ENCODE assay signal across 17 cellular contexts in the genomic region with DNA sequence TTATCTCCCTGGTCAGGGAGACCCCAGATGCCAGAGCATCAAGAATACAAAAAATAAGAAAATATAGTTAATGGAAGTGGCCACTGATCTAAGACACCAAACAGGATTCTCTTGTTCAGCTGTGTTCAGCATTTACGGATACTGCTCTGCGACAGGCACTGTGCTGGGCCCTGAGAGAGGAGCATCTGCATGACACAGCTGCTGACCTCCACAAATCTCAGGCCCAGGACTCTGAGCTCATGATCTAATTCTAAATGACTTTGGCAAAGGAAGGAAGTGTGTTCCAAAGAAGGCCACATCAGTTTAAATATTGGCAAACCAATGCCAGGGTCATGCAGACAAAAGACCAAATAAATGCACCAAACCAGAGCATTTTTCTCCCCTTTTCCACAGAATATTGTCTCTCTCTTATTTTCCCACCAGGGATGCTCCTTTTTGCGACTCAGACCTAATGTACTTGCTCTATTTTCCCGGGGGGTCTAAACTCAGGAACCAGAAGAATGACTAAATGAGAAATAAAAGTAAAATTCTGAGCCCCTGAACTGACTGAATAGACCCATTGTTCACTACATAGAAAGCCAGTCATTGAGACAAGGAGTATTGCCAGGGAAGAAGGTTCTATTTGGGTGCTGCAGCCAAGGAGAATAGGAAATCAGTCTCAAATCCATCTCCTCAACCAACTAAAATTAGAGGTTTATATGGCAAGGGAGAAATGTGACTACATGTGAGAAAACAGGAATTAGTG. TPM values are rescaled to one million over a fixed set of nuclear protein-coding genes. Genes with fewer than 3 reads are reported as not detected.
DNase-seq lines count a peak whose midpoint lies in the region; ATAC-seq and TF ChIP-seq lines count a peak whose summit lies in the region.
"Had no signal": no experiment of that assay in that cellular context is flagged by ENCODE, and none has a peak within 500 bp of the region (broad histone marks: within the 10 kb centered on the region; RNA-seq: fewer than 3 reads in every experiment).

No MANE protein-coding gene starts in this region.

- no peak for TF ChIP-seq CTCF in DOHH2 (IDR thresholded peaks at IDR 0.05; ENCODE audit: low read depth, low read length, poor library complexity, severe bottlenecking)

- H3K4me2 ChIP-seq in BLaER1 (no peak overlapping the region), DOHH2 (ENCODE audit: low read length) (no peak overlapping the region)

- no peaks in the 10 kb centered on the region for H3K9me2 ChIP-seq in DOHH2 (replicated peaks; ENCODE audit: control insufficient read depth, low read length)

- peaks cover 21 to 23% of the 10 kb centered on the region in 2 donors for H3K4me1 Mint-ChIP-seq in natural killer cell treated with Interleukin-12 subunit alpha and Interleukin-12 subunit beta and Interleukin-15 and Interleukin-18, amount 100 ng/mL, for 72 hours (ENCODE audit: low read depth in 2 of 2)

- peaks cover 11 to 15% of the 10 kb centered on the region in 2 donors for H3K27me3 Mint-ChIP-seq in natural killer cell treated with Interleukin-12 subunit alpha and Interleukin-12 subunit beta and Interleukin-15 and Interleukin-18, amount 100 ng/mL, for 72 hours

- ATAC-seq in natural killer cell treated with Interleukin-12 subunit alpha and Interleukin-12 subunit beta and Interleukin-15 and Interleukin-18, amount 100 ng/mL, for 72 hours = no peak
- ATAC-seq in GM18868 (IDR thresholded peaks at IDR 0.05; ENCODE audit: unreplicated experiment) (no peak), HG03442 (IDR thresholded peaks at IDR 0.05; ENCODE audit: unreplicated experiment) (no peak), GM19455 (IDR thresholded peaks at IDR 0.05; ENCODE audit: unreplicated experiment) (no peak)
- ATAC-seq: foreskin keratinocyte had no signal

- H3K27ac ChIP-seq in BLaER1 (no peak overlapping the region), DOHH2 (ENCODE audit: low read depth, low read length) (no peak overlapping the region), caudate nucleus (ENCODE audit: low read depth, low read length) (peak overlapping the region; percentile 67)
- H3K27ac ChIP-seq: foreskin keratinocyte had no signal

- H3K4me3 Mint-ChIP-seq in natural killer cell treated with Interleukin-12 subunit alpha and Interleukin-12 subunit beta and Interleukin-15 and Interleukin-18, amount 100 ng/mL, for 72 hours = peak overlapping the region; percentile 92

- no peak overlapping the region for H3K9ac ChIP-seq in BLaER1

- H3K36me3 ChIP-seq in BLaER1 (peaks cover 4% of the 10 kb centered on the region; the same call in 1 of the 2 replicates), DOHH2 (ENCODE audit: control insufficient read depth, low read length) (peaks cover 35% of the 10 kb centered on the region)
- H3K36me3 ChIP-seq: BE2C, prostate gland had no signal

- peak overlapping the region in 1 of 2 donors; percentile 77 for H3K27ac Mint-ChIP-seq in natural killer cell treated with Interleukin-12 subunit alpha and Interleukin-12 subunit beta and Interleukin-15 and Interleukin-18, amount 100 ng/mL, for 72 hours

- H3K27me3 ChIP-seq in BLaER1 (no peaks in the 10 kb centered on the region), DOHH2 (ENCODE audit: control insufficient read depth, low read length) (no peaks in the 10 kb centered on the region)
- H3K27me3 ChIP-seq: BE2C, foreskin keratinocyte had no signal

- H3K36me3 Mint-ChIP-seq in natural killer cell treated with Interleukin-12 subunit alpha and Interleukin-12 subunit beta and Interleukin-15 and Interleukin-18, amount 100 ng/mL, for 72 hours = peaks cover 23% of the 10 kb centered on the region

- peak in 18 of 61 donors; percentile 1 to 45 (median 7) for DNase-seq in caudate nucleus (lab: John Stamatoyannopoulos, UW)
- DNase-seq in natural killer cell treated with Interleukin-12 subunit alpha and Interleukin-12 subunit beta and Interleukin-15 and Interleukin-18, amount 100 ng/mL, for 72 hours (ENCODE audit: low spot score) = no peak
- DNase-seq in SK-N-DZ (ENCODE audit: low spot score) = no peak
- DNase-seq: activated CD4-positive, alpha-beta T cell treated with anti-CD3 and anti-CD28 coated beads, Interleukin-2, amount 50 U/mL, for 1 hour; activated gamma-delta T cell treated with Interleukin-2 at 50 U/mL for 16 hours; BE2C; effector memory CD4-positive, alpha-beta T cell; NCI-H187; NCI-H82; stimulated activated CD4-positive, alpha-beta T cell treated with anti-CD3 and anti-CD28 coated beads, Interleukin-12 subunit alpha, Interleukin-12 subunit beta, amount 100 ng/mL, for 4 hours had no signal

- H4K20me1 ChIP-seq in BLaER1 (peaks cover 11% of the 10 kb centered on the region; the same call in 1 of the 2 replicates), DOHH2 (ENCODE audit: control insufficient read depth, insufficient read depth, low read depth, low read length) (peaks cover 4% of the 10 kb centered on the region; the same call in 1 of the 2 replicates)

- H3K79me2 ChIP-seq in DOHH2 (ENCODE audit: control insufficient read depth, low read length) = peaks cover 43% of the 10 kb centered on the region

- H3F3A ChIP-seq in DOHH2 (ENCODE audit: control insufficient read depth, insufficient read depth) = 0 out of 2 replicates have a peak, but pooled peaks cover 4% of the 10 kb centered on the region

- H3K4me3 ChIP-seq in BLaER1 (peak overlapping the region; percentile 97; the same call in 1 of the 2 replicates), DOHH2 (ENCODE audit: low read length) (peak overlapping the region; percentile 99; the same call in 1 of the 2 replicates)
- H3K4me3 ChIP-seq: prostate gland had no signal

- H3K9me3 Mint-ChIP-seq in natural killer cell treated with Interleukin-12 subunit alpha and Interleukin-12 subunit beta and Interleukin-15 and Interleukin-18, amount 100 ng/mL, for 72 hours = peaks cover 6% of the 10 kb centered on the region

- H3K4me1 ChIP-seq in BLaER1 = peaks cover 22% of the 10 kb centered on the region
- H3K4me1 ChIP-seq in DOHH2 (ENCODE audit: control insufficient read depth, low read length) = peaks cover 25% of the 10 kb centered on the region
- H3K4me1 ChIP-seq: prostate gland had no signal

- H3K9me3 ChIP-seq in BLaER1 (peaks cover 26% of the 10 kb centered on the region), DOHH2 (ENCODE audit: control insufficient read depth, insufficient read depth, low read length) (peaks cover 24% of the 10 kb centered on the region)
- H3K9me3 ChIP-seq: BE2C, prostate gland had no signal

RNA-seq across cellular contexts. Expression of a gene that starts 1.4 kb away (rescaled TPM):
- 10 to 100 TPM; 23.7 to 33.3 TPM for total RNA-seq in natural killer cell treated with Interleukin-12 subunit alpha and Interleukin-12 subunit beta and Interleukin-15 and Interleukin-18, amount 100 ng/mL, for 72 hours
- 18.1 and 18.9 TPM in 2 replicates for polyA plus RNA-seq in SK-N-DZ (2014; cell fraction: cytosol; rRNA removed)
- 15.7 and 18.1 TPM in 2 replicates for polyA plus RNA-seq in SK-N-DZ (2014; cell fraction: nucleus; rRNA removed)

RNA-seq across cellular contexts. Expression of a gene that starts 58.3 kb away (rescaled TPM):
- under 1 TPM; 0.12 to 0.17 TPM for total RNA-seq in natural killer cell treated with Interleukin-12 subunit alpha and Interleukin-12 subunit beta and Interleukin-15 and Interleukin-18, amount 100 ng/mL, for 72 hours
- polyA plus RNA-seq in SK-N-DZ (2014; cell fraction: cytosol; rRNA removed) = 1.1 and 2.4 TPM in 2 replicates
- 0.51 and 2.7 TPM in 2 replicates for polyA plus RNA-seq in SK-N-DZ (2014; cell fraction: nucleus; rRNA removed)
